Comparison of ENCODE assay signal across 18 cellular contexts in genomic region chr5:148306446-148306845, GRCh38. TPM values are rescaled to one million over a fixed set of nuclear protein-coding genes. Genes with fewer than 3 reads are reported as not detected.
DNase-seq lines count a peak whose midpoint lies in the region; ATAC-seq and TF ChIP-seq lines count a peak whose summit lies in the region.
"Had no signal": no experiment of that assay in that cellular context is flagged by ENCODE, and none has a peak within 500 bp of the region (broad histone marks: within the 10 kb centered on the region; RNA-seq: fewer than 3 reads in every experiment).

No MANE protein-coding gene starts in this region.

- in situ Hi-C loops in SK-MEL-5 (cut with HindIII; ENCODE audit: low pct_unique_long_range_greater_than_20kb, low sequenced_read_pairs): no loop called here

- no peak overlapping the region for H3K4me3 ChIP-seq in LNCaP clone FGC (ENCODE audit: low read depth, low read length)
- no peak overlapping the region for H3K4me3 ChIP-seq in epithelial cell of proximal tubule (ENCODE audit: low read depth, low read length)
- H3K4me3 ChIP-seq: K562 had no signal

- CTCF ChIA-PET in activated CD8-positive, alpha-beta memory T cell treated with anti-CD3 and anti-CD28 coated beads, Interleukin-2, amount 10 ng/mL, durations not matched to agents 7 days and 5 days (lab: Charles Lee): no interaction called here

- H3K4me3 Mint-ChIP-seq in activated CD8-positive, alpha-beta memory T cell treated with anti-CD3 and anti-CD28 coated beads, Interleukin-2, amount 10 ng/mL, durations not matched to agents 7 days and 5 days: no peak overlapping the region

- TF ChIP-seq CTCF in C4-2B (conservative IDR thresholded peaks at IDR 0.05): peak; percentile 9
- TF ChIP-seq CTCF in LNCaP clone FGC (IDR thresholded peaks at IDR 0.05; ENCODE audit: control insufficient read depth, extremely low read depth, insufficient read depth): 0 out of 2 replicates have a peak, but pooled peaks have one; percentile 35
- peak; percentile 46 for TF ChIP-seq CTCF in epithelial cell of proximal tubule (conservative IDR thresholded peaks at IDR 0.05; ENCODE audit: low read depth, low read length)

- ATAC-seq in activated CD8-positive, alpha-beta memory T cell treated with anti-CD3 and anti-CD28 coated beads, Interleukin-2, amount 10 ng/mL, durations not matched to agents 7 days and 5 days: no peak
- ATAC-seq in GM21360 (IDR thresholded peaks at IDR 0.05; ENCODE audit: unreplicated experiment): no peak
- ATAC-seq: K562 had no signal

- no peak overlapping the region for H3K27ac Mint-ChIP-seq in activated CD8-positive, alpha-beta memory T cell treated with anti-CD3 and anti-CD28 coated beads, Interleukin-2, amount 10 ng/mL, durations not matched to agents 7 days and 5 days
- H3K27ac Mint-ChIP-seq: CD8-positive, alpha-beta memory T cell had no signal

- no peaks in the 10 kb centered on the region for H3K4me1 Mint-ChIP-seq in activated CD8-positive, alpha-beta memory T cell treated with anti-CD3 and anti-CD28 coated beads, Interleukin-2, amount 10 ng/mL, durations not matched to agents 7 days and 5 days
- H3K4me1 Mint-ChIP-seq: CD8-positive, alpha-beta memory T cell had no signal

- no peaks in the 10 kb centered on the region for H3K27me3 Mint-ChIP-seq in activated CD8-positive, alpha-beta memory T cell treated with anti-CD3 and anti-CD28 coated beads, Interleukin-2, amount 10 ng/mL, durations not matched to agents 7 days and 5 days

- no peaks in the 10 kb centered on the region for H3K36me3 Mint-ChIP-seq in activated CD8-positive, alpha-beta memory T cell treated with anti-CD3 and anti-CD28 coated beads, Interleukin-2, amount 10 ng/mL, durations not matched to agents 7 days and 5 days

- H3K9me3 Mint-ChIP-seq in activated CD8-positive, alpha-beta memory T cell treated with anti-CD3 and anti-CD28 coated beads, Interleukin-2, amount 10 ng/mL, durations not matched to agents 7 days and 5 days (ENCODE audit: low read depth): no peaks in the 10 kb centered on the region

- no peak overlapping the region; the same call in 1 of the 2 replicates for H3K27ac ChIP-seq in C4-2B

- DNase-seq in LNCaP clone FGC (ENCODE audit: low read depth) (no peak), SK-MEL-5 (ENCODE audit: low read depth, low spot score) (peak; percentile 10), epithelial cell of proximal tubule (ENCODE audit: low read depth) (no peak), NCI-H2029 treated with DMSO at 0.1 percent for 48 hours (lab: John Stamatoyannopoulos, UW) (no peak)
- DNase-seq in activated CD8-positive, alpha-beta memory T cell treated with anti-CD3 and anti-CD28 coated beads, Interleukin-2, amount 10 ng/mL, durations not matched to agents 7 days and 5 days: no peak
- DNase-seq: CD8-positive, alpha-beta memory T cell; DMS79 treated with DMSO at 0.1 percent for 48 hours; H7; MV-4-11; NCI-H1694 treated with DMSO at 0.1 percent for 48 hours; NCI-H2227 treated with DMSO at 0.1 percent for 48 hours; NCI-H510A treated with DMSO at 0.1 percent for 48 hours; NCI-H82; SW 1271 had no signal

RNA-seq across cellular contexts. Expression of gene SPINK7, which starts 5.8 kb away (rescaled TPM):
- not detected in 2 replicates for total RNA-seq in SK-MEL-5 (2014; rRNA removed; shearing (Covaris generic))
- polyA plus RNA-seq in SK-MEL-5 (2015; cell fraction: cytosol; rRNA removed): not detected in 2 replicates
- polyA plus RNA-seq in SK-MEL-5 (2015; cell fraction: nucleus; rRNA removed): not detected in 2 replicates
- not detected in 2 replicates for total RNA-seq in epithelial cell of proximal tubule
- not detected for total RNA-seq in activated CD8-positive, alpha-beta memory T cell treated with anti-CD3 and anti-CD28 coated beads, Interleukin-2, amount 10 ng/mL, durations not matched to agents 7 days and 5 days
- total RNA-seq: CD8-positive, alpha-beta memory T cell; H7; K562 had no signal
- polyA plus RNA-seq: BJ; CD8-positive, alpha-beta memory T cell; K562 had no signal

RNA-seq across cellular contexts. Expression of gene SPINK9, which starts 28.9 kb away (rescaled TPM):
- not detected in 2 replicates for total RNA-seq in SK-MEL-5 (2014; rRNA removed; shearing (Covaris generic))
- not detected in 2 replicates for polyA plus RNA-seq in SK-MEL-5 (2015; cell fraction: cytosol; rRNA removed)
- polyA plus RNA-seq in SK-MEL-5 (2015; cell fraction: nucleus; rRNA removed): not detected in 2 replicates
- not detected in 2 replicates for total RNA-seq in epithelial cell of proximal tubule
- not detected for total RNA-seq in activated CD8-positive, alpha-beta memory T cell treated with anti-CD3 and anti-CD28 coated beads, Interleukin-2, amount 10 ng/mL, durations not matched to agents 7 days and 5 days
- total RNA-seq: CD8-positive, alpha-beta memory T cell; H7; K562 had no signal
- polyA plus RNA-seq: BJ; CD8-positive, alpha-beta memory T cell; K562 had no signal

RNA-seq across cellular contexts. Expression of gene SPINK13, which starts 37.9 kb away (rescaled TPM):
- 0.50 TPM in 1 of 2 replicates, not detected in the other for total RNA-seq in SK-MEL-5 (2014; rRNA removed; shearing (Covaris generic))
- polyA plus RNA-seq in SK-MEL-5 (2015; cell fraction: cytosol; rRNA removed): not detected in 2 replicates
- polyA plus RNA-seq in SK-MEL-5 (2015; cell fraction: nucleus; rRNA removed): 0.27 and 4.6 TPM in 2 replicates
- total RNA-seq in epithelial cell of proximal tubule: 0.07 and 0.58 TPM in 2 replicates
- not detected for total RNA-seq in activated CD8-positive, alpha-beta memory T cell treated with anti-CD3 and anti-CD28 coated beads, Interleukin-2, amount 10 ng/mL, durations not matched to agents 7 days and 5 days
- total RNA-seq: CD8-positive, alpha-beta memory T cell; H7; K562 had no signal
- polyA plus RNA-seq: BJ; CD8-positive, alpha-beta memory T cell had no signal
